In genomic region chr3:150905766-150906165, GRCh38 we compare ENCODE assay signal across 34 cellular contexts. TPM values are rescaled to one million over a fixed set of nuclear protein-coding genes. Genes with fewer than 3 reads are reported as not detected.
A peak's percentile ranks its signal among the peaks of the same experiment; 100 is the strongest.
DNase-seq lines count a peak whose midpoint lies in the region; ATAC-seq and TF ChIP-seq lines count a peak whose summit lies in the region.
"Had no signal": no experiment of that assay in that cellular context is flagged by ENCODE, and none has a peak within 500 bp of the region (broad histone marks: within the 10 kb centered on the region; RNA-seq: fewer than 3 reads in every experiment).

No MANE protein-coding gene starts in this region.

- H3K27ac ChIP-seq in PC-3 (ENCODE audit: low read length), result no peak overlapping the region
- H3K27ac ChIP-seq in VCaP, result peak overlapping the region; percentile 19; the same call in 1 of the 2 replicates
- H3K27ac ChIP-seq: 22Rv1; A549; BLaER1; BLaER1 treated with 17β-estradiol and CSF1 and Interleukin-3, amounts not matched to agents 10 nM and 100 nM; C4-2B had no signal

- 0 out of 2 replicates have a peak, but pooled peaks cover 7% of the 10 kb centered on the region for H3K9me3 ChIP-seq in PC-3 (ENCODE audit: low read length)
- H3K9me3 ChIP-seq: BE2C; BLaER1; BLaER1 treated with 17β-estradiol and CSF1 and Interleukin-3, amounts not matched to agents 10 nM and 100 nM; Caco-2 had no signal

- BruUV-seq in PC-3 (replicated peaks; lab: Mats Ljungman, UMichigan), result no TSS peak

- H3K4me2 ChIP-seq in PC-3 (ENCODE audit: low read length), result no peak overlapping the region
- H3K4me2 ChIP-seq: A549; BLaER1; BLaER1 treated with 17β-estradiol and CSF1 and Interleukin-3, amounts not matched to agents 10 nM and 100 nM had no signal

- no peaks in the 10 kb centered on the region for H3K79me2 ChIP-seq in PC-3 (ENCODE audit: low read length)

- TF ChIP-seq CTCF in LNCaP clone FGC (IDR thresholded peaks at IDR 0.05; ENCODE audit: control insufficient read depth, extremely low read depth, insufficient read depth), result no peak
- no peak for TF ChIP-seq CTCF in PC-3 (conservative IDR thresholded peaks at IDR 0.05; ENCODE audit: low read depth, low read length)
- TF ChIP-seq CTCF in VCaP (conservative IDR thresholded peaks at IDR 0.05), result no peak

- no peak for ATAC-seq in PC-3
- ATAC-seq in activated CD4-positive, CD25-positive, alpha-beta regulatory T cell treated with anti-CD3 and anti-CD28 coated beads, Interleukin-2, amount 50 U/mL, for 24 hours, result no peak
- no peak for ATAC-seq in GM21737 (IDR thresholded peaks at IDR 0.05; ENCODE audit: unreplicated experiment)
- ATAC-seq: A549; CD8-positive, alpha-beta T cell had no signal

- peaks cover 95% of the 10 kb centered on the region for H3K27me3 ChIP-seq in PC-3 (ENCODE audit: low read length)
- H3K27me3 ChIP-seq: BLaER1; BLaER1 treated with 17β-estradiol and CSF1 and Interleukin-3, amounts not matched to agents 10 nM and 100 nM had no signal

- POLR2A ChIA-PET in PC-3 (lab: Charles Lee; ENCODE audit: unreplicated experiment), result no interaction called here

- no peaks in the 10 kb centered on the region for H4K20me1 ChIP-seq in PC-3 (ENCODE audit: low read length)
- H4K20me1 ChIP-seq: BLaER1; BLaER1 treated with 17β-estradiol and CSF1 and Interleukin-3, amounts not matched to agents 10 nM and 100 nM had no signal

- CTCF ChIA-PET in PC-3 (lab: Charles Lee), result no interaction called here

- H3K4me3 ChIP-seq in LNCaP clone FGC (ENCODE audit: low read depth, low read length) (no peak overlapping the region), PC-3 (ENCODE audit: low read length) (no peak overlapping the region)
- H3K4me3 ChIP-seq: A549; BLaER1; BLaER1 treated with 17β-estradiol and CSF1 and Interleukin-3, amounts not matched to agents 10 nM and 100 nM had no signal

- H3K9me2 ChIP-seq in PC-3 (replicated peaks; ENCODE audit: low read length), result no peaks in the 10 kb centered on the region

- H3F3A ChIP-seq in PC-3 (ENCODE audit: low read length, unreplicated experiment), result no peaks in the 10 kb centered on the region

- H2AFZ ChIP-seq in PC-3 (ENCODE audit: low read length), result no peak overlapping the region

- no peaks in the 10 kb centered on the region for H3K4me1 ChIP-seq in PC-3 (ENCODE audit: insufficient read depth, low read length)
- H3K4me1 ChIP-seq: A549; BE2C; BLaER1; BLaER1 treated with 17β-estradiol and CSF1 and Interleukin-3, amounts not matched to agents 10 nM and 100 nM; Caco-2 had no signal

- no peak overlapping the region for H3K9ac ChIP-seq in PC-3 (ENCODE audit: low read length)
- H3K9ac ChIP-seq: BLaER1; BLaER1 treated with 17β-estradiol and CSF1 and Interleukin-3, amounts not matched to agents 10 nM and 100 nM had no signal

- DNase-seq in LNCaP clone FGC (ENCODE audit: low read depth), result peak; percentile 56
- peak; percentile 16 for DNase-seq in PC-3
- no peak for DNase-seq in A172 (ENCODE audit: low spot score)
- DNase-seq: 8988T; ACHN; AML-193; BE2C; C1 segment of cervical spinal cord; Caco-2; Calu3; CD4-positive, alpha-beta memory T cell; CD4-positive, alpha-beta T cell; CD4-positive, CD25-positive, alpha-beta regulatory T cell; CD8-positive, alpha-beta memory T cell; CD8-positive, alpha-beta T cell; COR-L47; DMS 273 treated with DMSO at 0.1 percent for 48 hours; DMS153; DMS53; DMS79; DMS79 treated with DMSO at 0.1 percent for 48 hours; DND-41; EL had no signal

- no peaks in the 10 kb centered on the region for H3K36me3 ChIP-seq in PC-3 (ENCODE audit: low read depth, low read length)
- H3K36me3 ChIP-seq: BE2C; BLaER1; BLaER1 treated with 17β-estradiol and CSF1 and Interleukin-3, amounts not matched to agents 10 nM and 100 nM had no signal

- intact Hi-C loops in PC-3 (cut with micrococcal nuclease), result no loop called here

RNA-seq across cellular contexts. Expression of gene MINDY4B, which starts 0.5 kb away (rescaled TPM):
- total RNA-seq in PC-3 (2014; rRNA removed), result not detected in 2 replicates
- not detected in 2 replicates for total RNA-seq in A172 (2014; rRNA removed; shearing (Covaris generic))
- total RNA-seq: A673; B cell; Caco-2; Calu3; CD4-positive, alpha-beta memory T cell; CD4-positive, alpha-beta T cell; CD4-positive, CD25-positive, alpha-beta regulatory T cell; CD8-positive, alpha-beta memory T cell; CD8-positive, alpha-beta T cell; Daoy had no signal
